In the genomic region with DNA sequence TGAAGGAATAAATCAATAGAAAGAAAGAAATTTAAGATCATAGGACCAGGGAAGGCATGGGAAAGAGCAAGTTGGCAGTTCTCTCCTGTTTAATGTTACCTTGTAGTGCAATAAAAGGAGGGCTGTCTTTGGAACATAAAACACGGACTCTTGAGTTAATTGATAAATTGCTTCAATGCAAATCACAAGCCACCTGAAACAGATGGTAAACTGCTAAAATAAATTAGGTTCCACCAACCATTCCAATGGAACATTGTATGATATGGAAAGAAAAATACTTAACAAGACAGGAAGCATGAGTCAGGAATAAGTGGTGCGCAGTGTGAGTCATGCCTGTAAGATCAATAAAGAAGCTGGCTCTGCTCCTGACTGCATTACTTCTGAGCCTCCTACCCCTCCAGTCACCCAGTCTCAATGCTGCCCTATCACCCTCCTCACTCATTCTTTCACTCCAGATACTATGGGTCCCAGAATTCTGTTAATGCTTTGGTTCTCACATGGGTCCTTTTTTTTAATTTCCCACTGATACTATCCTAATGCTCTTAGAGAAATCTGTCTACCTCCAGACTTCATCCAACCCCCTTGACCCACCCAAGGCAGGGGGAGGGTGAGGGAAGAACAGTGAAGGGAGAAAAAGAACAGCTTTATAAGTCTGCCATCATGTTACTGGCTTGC, we compare ENCODE assay signal across 1 cellular context.
TF ChIP-seq lines count a peak whose summit lies in the region.

No MANE protein-coding gene starts in this region.

TF ChIP-seq in K562, 482 proteins besides CTCF, POLR2A, EP300 and RAD21 (continued from another document and continues in another):
- TF ChIP-seq, protein P1, sequence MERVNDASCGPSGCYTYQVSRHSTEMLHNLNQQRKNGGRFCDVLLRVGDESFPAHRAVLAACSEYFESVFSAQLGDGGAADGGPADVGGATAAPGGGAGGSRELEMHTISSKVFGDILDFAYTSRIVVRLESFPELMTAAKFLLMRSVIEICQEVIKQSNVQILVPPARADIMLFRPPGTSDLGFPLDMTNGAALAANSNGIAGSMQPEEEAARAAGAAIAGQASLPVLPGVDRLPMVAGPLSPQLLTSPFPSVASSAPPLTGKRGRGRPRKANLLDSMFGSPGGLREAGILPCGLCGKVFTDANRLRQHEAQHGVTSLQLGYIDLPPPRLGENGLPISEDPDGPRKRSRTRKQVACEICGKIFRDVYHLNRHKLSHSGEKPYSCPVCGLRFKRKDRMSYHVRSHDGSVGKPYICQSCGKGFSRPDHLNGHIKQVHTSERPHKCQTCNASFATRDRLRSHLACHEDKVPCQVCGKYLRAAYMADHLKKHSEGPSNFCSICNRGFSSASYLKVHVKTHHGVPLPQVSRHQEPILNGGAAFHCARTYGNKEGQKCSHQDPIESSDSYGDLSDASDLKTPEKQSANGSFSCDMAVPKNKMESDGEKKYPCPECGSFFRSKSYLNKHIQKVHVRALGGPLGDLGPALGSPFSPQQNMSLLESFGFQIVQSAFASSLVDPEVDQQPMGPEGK (CRISPR knock-in tag; IDR thresholded peaks at IDR 0.05; ENCODE audit: borderline replicate concordance) = no peak
- TF ChIP-seq SOX6 (IDR thresholded peaks at IDR 0.05) (peak; percentile 78), HDAC3 (IDR thresholded peaks at IDR 0.05; ENCODE audit: borderline replicate concordance, partially characterized antibody) (peak; percentile 46), DNMT1 (IDR thresholded peaks at IDR 0.05) (no peak), SREBF2 (CRISPR knock-in tag; IDR thresholded peaks at IDR 0.05) (no peak), BRD9 (IDR thresholded peaks at IDR 0.05; ENCODE audit: low read depth, partially characterized antibody) (peak; percentile 85), NUFIP1 (IDR thresholded peaks at IDR 0.05; ENCODE audit: partially characterized antibody) (no peak), ZNF717 (CRISPR knock-in tag; IDR thresholded peaks at IDR 0.05) (no peak), RFX7 (CRISPR knock-in tag; IDR thresholded peaks at IDR 0.05) (no peak), FIP1L1 (IDR thresholded peaks at IDR 0.05; ENCODE audit: low read depth, low read length, poor library complexity, severe bottlenecking) (no peak), TCF7L2 (IDR thresholded peaks at IDR 0.05; ENCODE audit: low read depth, low read length) (no peak), KDM4B (IDR thresholded peaks at IDR 0.05; ENCODE audit: borderline replicate concordance in 2 of 2, low read depth in 1 of 2) (no peak), TSC22D4 (tag; IDR thresholded peaks at IDR 0.05) (no peak), HNRNPL (IDR thresholded peaks at IDR 0.05; ENCODE audit: low read depth, low read length) (no peak), ETV1 (tag; conservative IDR thresholded peaks at IDR 0.05; ENCODE audit: low read depth) (peak; percentile 90), RBM25 (IDR thresholded peaks at IDR 0.05; ENCODE audit: low read depth, low read length, severe bottlenecking) (no peak), NFATC3 (IDR thresholded peaks at IDR 0.05) (peak; percentile 66), SMC3 (conservative IDR thresholded peaks at IDR 0.05; ENCODE audit: insufficient read depth, low read depth, low read length) (no peak), ZNF79 (CRISPR knock-in tag; IDR thresholded peaks at IDR 0.05; ENCODE audit: low read depth) (0 out of 2 replicates have a peak, but pooled peaks have one; percentile 32), TAF15 (IDR thresholded peaks at IDR 0.05; ENCODE audit: low read depth, low read length) (no peak), ZNF282 (CRISPR knock-in tag; IDR thresholded peaks at IDR 0.05) (no peak), TRIM24 (IDR thresholded peaks at IDR 0.05) (peak; percentile 62 to 75), GATAD2B (IDR thresholded peaks at IDR 0.05; ENCODE audit: borderline replicate concordance) (peak; percentile 90; the same call in 1 of the 2 replicates), RB1 (IDR thresholded peaks at IDR 0.05; ENCODE audit: low read depth) (no peak), BCL6 (CRISPR knock-in tag; IDR thresholded peaks at IDR 0.05) (no peak), ESRRA (IDR thresholded peaks at IDR 0.05; ENCODE audit: borderline replicate concordance, low read depth) (peak; percentile 24; the same call in 1 of the 2 replicates), HNRNPK (IDR thresholded peaks at IDR 0.05; ENCODE audit: low read depth, low read length, poor library complexity, severe bottlenecking) (no peak), FOXJ3 (CRISPR knock-in tag; IDR thresholded peaks at IDR 0.05) (no peak), ZNF124 (CRISPR knock-in tag; IDR thresholded peaks at IDR 0.05) (no peak), ZNF668 (CRISPR knock-in tag; IDR thresholded peaks at IDR 0.05) (no peak), MCM5 (IDR thresholded peaks at IDR 0.05; ENCODE audit: low read depth) (no peak), GTF2E2 (tag; IDR thresholded peaks at IDR 0.05) (0 out of 2 replicates have a peak, but pooled peaks have one; percentile 5), ZNF561 (CRISPR knock-in tag; conservative IDR thresholded peaks at IDR 0.05) (no peak), ZNF445 (CRISPR knock-in tag; IDR thresholded peaks at IDR 0.05; ENCODE audit: low read depth) (no peak), NCOA4 (IDR thresholded peaks at IDR 0.05; ENCODE audit: partially characterized antibody) (no peak), TBL1XR1 (IDR thresholded peaks at IDR 0.05; ENCODE audit: low read length in 2 of 2) (no peak)
- TF ChIP-seq, protein P2, sequence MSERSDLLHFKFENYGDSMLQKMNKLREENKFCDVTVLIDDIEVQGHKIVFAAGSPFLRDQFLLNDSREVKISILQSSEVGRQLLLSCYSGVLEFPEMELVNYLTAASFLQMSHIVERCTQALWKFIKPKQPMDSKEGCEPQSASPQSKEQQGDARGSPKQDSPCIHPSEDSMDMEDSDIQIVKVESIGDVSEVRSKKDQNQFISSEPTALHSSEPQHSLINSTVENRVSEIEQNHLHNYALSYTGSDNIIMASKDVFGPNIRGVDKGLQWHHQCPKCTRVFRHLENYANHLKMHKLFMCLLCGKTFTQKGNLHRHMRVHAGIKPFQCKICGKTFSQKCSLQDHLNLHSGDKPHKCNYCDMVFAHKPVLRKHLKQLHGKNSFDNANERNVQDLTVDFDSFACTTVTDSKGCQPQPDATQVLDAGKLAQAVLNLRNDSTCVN (CRISPR knock-in tag; IDR thresholded peaks at IDR 0.05) = 0 out of 2 replicates have a peak, but pooled peaks have one; percentile 37
- TF ChIP-seq, protein P3, sequence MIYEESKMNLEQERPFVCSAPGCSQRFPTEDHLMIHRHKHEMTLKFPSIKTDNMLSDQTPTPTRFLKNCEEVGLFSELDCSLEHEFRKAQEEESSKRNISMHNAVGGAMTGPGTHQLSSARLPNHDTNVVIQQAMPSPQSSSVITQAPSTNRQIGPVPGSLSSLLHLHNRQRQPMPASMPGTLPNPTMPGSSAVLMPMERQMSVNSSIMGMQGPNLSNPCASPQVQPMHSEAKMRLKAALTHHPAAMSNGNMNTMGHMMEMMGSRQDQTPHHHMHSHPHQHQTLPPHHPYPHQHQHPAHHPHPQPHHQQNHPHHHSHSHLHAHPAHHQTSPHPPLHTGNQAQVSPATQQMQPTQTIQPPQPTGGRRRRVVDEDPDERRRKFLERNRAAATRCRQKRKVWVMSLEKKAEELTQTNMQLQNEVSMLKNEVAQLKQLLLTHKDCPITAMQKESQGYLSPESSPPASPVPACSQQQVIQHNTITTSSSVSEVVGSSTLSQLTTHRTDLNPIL (CRISPR knock-in tag; IDR thresholded peaks at IDR 0.05) = no peak
- TF ChIP-seq, protein P4, sequence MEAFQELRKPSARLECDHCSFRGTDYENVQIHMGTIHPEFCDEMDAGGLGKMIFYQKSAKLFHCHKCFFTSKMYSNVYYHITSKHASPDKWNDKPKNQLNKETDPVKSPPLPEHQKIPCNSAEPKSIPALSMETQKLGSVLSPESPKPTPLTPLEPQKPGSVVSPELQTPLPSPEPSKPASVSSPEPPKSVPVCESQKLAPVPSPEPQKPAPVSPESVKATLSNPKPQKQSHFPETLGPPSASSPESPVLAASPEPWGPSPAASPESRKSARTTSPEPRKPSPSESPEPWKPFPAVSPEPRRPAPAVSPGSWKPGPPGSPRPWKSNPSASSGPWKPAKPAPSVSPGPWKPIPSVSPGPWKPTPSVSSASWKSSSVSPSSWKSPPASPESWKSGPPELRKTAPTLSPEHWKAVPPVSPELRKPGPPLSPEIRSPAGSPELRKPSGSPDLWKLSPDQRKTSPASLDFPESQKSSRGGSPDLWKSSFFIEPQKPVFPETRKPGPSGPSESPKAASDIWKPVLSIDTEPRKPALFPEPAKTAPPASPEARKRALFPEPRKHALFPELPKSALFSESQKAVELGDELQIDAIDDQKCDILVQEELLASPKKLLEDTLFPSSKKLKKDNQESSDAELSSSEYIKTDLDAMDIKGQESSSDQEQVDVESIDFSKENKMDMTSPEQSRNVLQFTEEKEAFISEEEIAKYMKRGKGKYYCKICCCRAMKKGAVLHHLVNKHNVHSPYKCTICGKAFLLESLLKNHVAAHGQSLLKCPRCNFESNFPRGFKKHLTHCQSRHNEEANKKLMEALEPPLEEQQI (IDR thresholded peaks at IDR 0.05) = no peak
- TF ChIP-seq, protein P5, sequence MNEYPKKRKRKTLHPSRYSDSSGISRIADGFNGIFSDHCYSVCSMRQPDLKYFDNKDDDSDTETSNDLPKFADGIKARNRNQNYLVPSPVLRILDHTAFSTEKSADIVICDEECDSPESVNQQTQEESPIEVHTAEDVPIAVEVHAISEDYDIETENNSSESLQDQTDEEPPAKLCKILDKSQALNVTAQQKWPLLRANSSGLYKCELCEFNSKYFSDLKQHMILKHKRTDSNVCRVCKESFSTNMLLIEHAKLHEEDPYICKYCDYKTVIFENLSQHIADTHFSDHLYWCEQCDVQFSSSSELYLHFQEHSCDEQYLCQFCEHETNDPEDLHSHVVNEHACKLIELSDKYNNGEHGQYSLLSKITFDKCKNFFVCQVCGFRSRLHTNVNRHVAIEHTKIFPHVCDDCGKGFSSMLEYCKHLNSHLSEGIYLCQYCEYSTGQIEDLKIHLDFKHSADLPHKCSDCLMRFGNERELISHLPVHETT (CRISPR knock-in tag; conservative IDR thresholded peaks at IDR 0.05 in 1 of 2, IDR thresholded peaks at IDR 0.05 in 1 of 2) = no peak
- TF ChIP-seq, protein P6, sequence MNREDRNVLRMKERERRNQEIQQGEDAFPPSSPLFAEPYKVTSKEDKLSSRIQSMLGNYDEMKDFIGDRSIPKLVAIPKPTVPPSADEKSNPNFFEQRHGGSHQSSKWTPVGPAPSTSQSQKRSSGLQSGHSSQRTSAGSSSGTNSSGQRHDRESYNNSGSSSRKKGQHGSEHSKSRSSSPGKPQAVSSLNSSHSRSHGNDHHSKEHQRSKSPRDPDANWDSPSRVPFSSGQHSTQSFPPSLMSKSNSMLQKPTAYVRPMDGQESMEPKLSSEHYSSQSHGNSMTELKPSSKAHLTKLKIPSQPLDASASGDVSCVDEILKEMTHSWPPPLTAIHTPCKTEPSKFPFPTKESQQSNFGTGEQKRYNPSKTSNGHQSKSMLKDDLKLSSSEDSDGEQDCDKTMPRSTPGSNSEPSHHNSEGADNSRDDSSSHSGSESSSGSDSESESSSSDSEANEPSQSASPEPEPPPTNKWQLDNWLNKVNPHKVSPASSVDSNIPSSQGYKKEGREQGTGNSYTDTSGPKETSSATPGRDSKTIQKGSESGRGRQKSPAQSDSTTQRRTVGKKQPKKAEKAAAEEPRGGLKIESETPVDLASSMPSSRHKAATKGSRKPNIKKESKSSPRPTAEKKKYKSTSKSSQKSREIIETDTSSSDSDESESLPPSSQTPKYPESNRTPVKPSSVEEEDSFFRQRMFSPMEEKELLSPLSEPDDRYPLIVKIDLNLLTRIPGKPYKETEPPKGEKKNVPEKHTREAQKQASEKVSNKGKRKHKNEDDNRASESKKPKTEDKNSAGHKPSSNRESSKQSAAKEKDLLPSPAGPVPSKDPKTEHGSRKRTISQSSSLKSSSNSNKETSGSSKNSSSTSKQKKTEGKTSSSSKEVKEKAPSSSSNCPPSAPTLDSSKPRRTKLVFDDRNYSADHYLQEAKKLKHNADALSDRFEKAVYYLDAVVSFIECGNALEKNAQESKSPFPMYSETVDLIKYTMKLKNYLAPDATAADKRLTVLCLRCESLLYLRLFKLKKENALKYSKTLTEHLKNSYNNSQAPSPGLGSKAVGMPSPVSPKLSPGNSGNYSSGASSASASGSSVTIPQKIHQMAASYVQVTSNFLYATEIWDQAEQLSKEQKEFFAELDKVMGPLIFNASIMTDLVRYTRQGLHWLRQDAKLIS (CRISPR knock-in tag; IDR thresholded peaks at IDR 0.05) = no peak
- TF ChIP-seq, protein P7, sequence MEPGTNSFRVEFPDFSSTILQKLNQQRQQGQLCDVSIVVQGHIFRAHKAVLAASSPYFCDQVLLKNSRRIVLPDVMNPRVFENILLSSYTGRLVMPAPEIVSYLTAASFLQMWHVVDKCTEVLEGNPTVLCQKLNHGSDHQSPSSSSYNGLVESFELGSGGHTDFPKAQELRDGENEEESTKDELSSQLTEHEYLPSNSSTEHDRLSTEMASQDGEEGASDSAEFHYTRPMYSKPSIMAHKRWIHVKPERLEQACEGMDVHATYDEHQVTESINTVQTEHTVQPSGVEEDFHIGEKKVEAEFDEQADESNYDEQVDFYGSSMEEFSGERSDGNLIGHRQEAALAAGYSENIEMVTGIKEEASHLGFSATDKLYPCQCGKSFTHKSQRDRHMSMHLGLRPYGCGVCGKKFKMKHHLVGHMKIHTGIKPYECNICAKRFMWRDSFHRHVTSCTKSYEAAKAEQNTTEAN (CRISPR knock-in tag; IDR thresholded peaks at IDR 0.05) = no peak
- TF ChIP-seq, protein P8, sequence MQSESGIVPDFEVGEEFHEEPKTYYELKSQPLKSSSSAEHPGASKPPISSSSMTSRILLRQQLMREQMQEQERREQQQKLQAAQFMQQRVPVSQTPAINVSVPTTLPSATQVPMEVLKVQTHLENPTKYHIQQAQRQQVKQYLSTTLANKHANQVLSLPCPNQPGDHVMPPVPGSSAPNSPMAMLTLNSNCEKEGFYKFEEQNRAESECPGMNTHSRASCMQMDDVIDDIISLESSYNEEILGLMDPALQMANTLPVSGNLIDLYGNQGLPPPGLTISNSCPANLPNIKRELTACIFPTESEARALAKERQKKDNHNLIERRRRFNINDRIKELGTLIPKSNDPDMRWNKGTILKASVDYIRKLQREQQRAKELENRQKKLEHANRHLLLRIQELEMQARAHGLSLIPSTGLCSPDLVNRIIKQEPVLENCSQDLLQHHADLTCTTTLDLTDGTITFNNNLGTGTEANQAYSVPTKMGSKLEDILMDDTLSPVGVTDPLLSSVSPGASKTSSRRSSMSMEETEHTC (IDR thresholded peaks at IDR 0.05) = no peak
- TF ChIP-seq, protein P9, sequence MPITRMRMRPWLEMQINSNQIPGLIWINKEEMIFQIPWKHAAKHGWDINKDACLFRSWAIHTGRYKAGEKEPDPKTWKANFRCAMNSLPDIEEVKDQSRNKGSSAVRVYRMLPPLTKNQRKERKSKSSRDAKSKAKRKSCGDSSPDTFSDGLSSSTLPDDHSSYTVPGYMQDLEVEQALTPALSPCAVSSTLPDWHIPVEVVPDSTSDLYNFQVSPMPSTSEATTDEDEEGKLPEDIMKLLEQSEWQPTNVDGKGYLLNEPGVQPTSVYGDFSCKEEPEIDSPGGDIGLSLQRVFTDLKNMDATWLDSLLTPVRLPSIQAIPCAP (CRISPR knock-in tag; IDR thresholded peaks at IDR 0.05; ENCODE audit: borderline replicate concordance) = no peak
- TF ChIP-seq, protein P10, sequence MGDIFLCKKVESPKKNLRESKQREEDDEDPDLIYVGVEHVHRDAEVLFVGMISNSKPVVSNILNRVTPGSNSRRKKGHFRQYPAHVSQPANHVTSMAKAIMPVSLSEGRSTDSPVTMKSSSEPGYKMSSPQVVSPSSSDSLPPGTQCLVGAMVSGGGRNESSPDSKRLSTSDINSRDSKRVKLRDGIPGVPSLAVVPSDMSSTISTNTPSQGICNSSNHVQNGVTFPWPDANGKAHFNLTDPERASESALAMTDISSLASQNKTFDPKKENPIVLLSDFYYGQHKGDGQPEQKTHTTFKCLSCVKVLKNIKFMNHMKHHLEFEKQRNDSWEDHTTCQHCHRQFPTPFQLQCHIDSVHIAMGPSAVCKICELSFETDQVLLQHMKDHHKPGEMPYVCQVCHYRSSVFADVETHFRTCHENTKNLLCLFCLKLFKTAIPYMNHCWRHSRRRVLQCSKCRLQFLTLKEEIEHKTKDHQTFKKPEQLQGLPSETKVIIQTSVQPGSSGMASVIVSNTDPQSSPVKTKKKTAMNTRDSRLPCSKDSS (IDR thresholded peaks at IDR 0.05; ENCODE audit: low read depth, partially characterized antibody) = no peak
